8 cellular contexts compared by ENCODE assay signal in genomic region chr17:44919885-44920564, GRCh38. TPM values are rescaled to one million over a fixed set of nuclear protein-coding genes. Genes with fewer than 3 reads are reported as not detected.
DNase-seq lines count a peak whose midpoint lies in the region; ATAC-seq, FAIRE-seq and TF ChIP-seq lines count a peak whose summit lies in the region.

No MANE protein-coding gene starts in this region.

- no peak overlapping the region for H3K4me3 ChIP-seq in CD4-positive, alpha-beta memory T cell (ENCODE audit: low read length in 2 of 2)
- no peak overlapping the region for H3K4me3 ChIP-seq in pancreas

- TF ChIP-seq CTCF in glutamatergic neuron (IDR thresholded peaks at IDR 0.05; ENCODE audit: partially characterized antibody, unreplicated experiment), result peak; percentile 65
- TF ChIP-seq CTCF in pancreas (IDR thresholded peaks at IDR 0.05), result peak; percentile 35 to 81 (median 72)

- FAIRE-seq in pancreas (lab: Jason Lieb, UNC), result no peak

- CTCF ChIA-PET in CD4-positive, alpha-beta memory T cell (lab: Charles Lee; ENCODE audit: partially characterized antibody), result interaction anchor here (0.6 to 6.7 kb wide), 11 partner anchors 9 to 466 kb away, joined by 3 to 76 read pairs (median 4); partner anchors contain the start of gene ACBD4
- CTCF ChIA-PET in activated naive CD4-positive, alpha-beta T cell treated with anti-CD3 and anti-CD28 coated beads, Interleukin-2, amount 10 ng/mL, durations not matched to agents 7 days and 5 days (lab: Charles Lee), result interaction anchor here (0.7 to 4.0 kb wide), 20 partner anchors 9 to 216 kb away, joined by 3 to 56 read pairs (median 4); partner anchors contain the start of genes ACBD4 and PLCD3

- H3K27ac ChIP-seq in CD4-positive, alpha-beta memory T cell (ENCODE audit: low read depth, low read length), result no peak overlapping the region
- no peak overlapping the region for H3K27ac ChIP-seq in pancreas

- POLR2A ChIA-PET in CD4-positive, alpha-beta memory T cell (lab: Charles Lee; ENCODE audit: partially characterized antibody), result interaction anchor here (0.6 to 1.7 kb wide), 3 partner anchors 100 to 190 kb away, joined by 3 to 6 read pairs (median 3); no protein-coding TSS in a partner anchor

- H3K36me3 Mint-ChIP-seq in CD4-positive, alpha-beta memory T cell, result no peaks in the 10 kb centered on the region
- peaks cover 4% of the 10 kb centered on the region for H3K36me3 Mint-ChIP-seq in activated naive CD4-positive, alpha-beta T cell treated with anti-CD3 and anti-CD28 coated beads, Interleukin-2, amount 10 ng/mL, durations not matched to agents 7 days and 5 days
- H3K36me3 Mint-ChIP-seq in glutamatergic neuron (ENCODE audit: unreplicated experiment), result no peaks in the 10 kb centered on the region

- no peaks in the 10 kb centered on the region for H3K9me3 ChIP-seq in CD4-positive, alpha-beta memory T cell (ENCODE audit: control insufficient read depth in 1 of 2, low read length in 2 of 2)
- H3K9me3 ChIP-seq in pancreas, result no peaks in the 10 kb centered on the region

- H3K4me3 Mint-ChIP-seq in CD4-positive, alpha-beta memory T cell, result no peak overlapping the region
- no peak overlapping the region for H3K4me3 Mint-ChIP-seq in activated naive CD4-positive, alpha-beta T cell treated with anti-CD3 and anti-CD28 coated beads, Interleukin-2, amount 10 ng/mL, durations not matched to agents 7 days and 5 days
- H3K4me3 Mint-ChIP-seq in glutamatergic neuron (ENCODE audit: unreplicated experiment), result no peak overlapping the region

- peak in 4 of 5 donors; percentile 45 to 50 (median 48) for DNase-seq in CD4-positive, alpha-beta memory T cell
- peak; percentile 78 for DNase-seq in M059J (ENCODE audit: low read depth)
- peak; percentile 86 for DNase-seq in SK-N-DZ (ENCODE audit: low spot score)
- DNase-seq in activated naive CD4-positive, alpha-beta T cell treated with anti-CD3 and anti-CD28 coated beads, Interleukin-2, amount 10 ng/mL, durations not matched to agents 7 days and 5 days, result peak; percentile 78
- peak; percentile 82 for DNase-seq in glutamatergic neuron
- peak; percentile 72 to 93 (median 80) for DNase-seq in pancreas
- peak; percentile 88 for DNase-seq in ureter (ENCODE audit: low spot score)

- H3K27me3 ChIP-seq in CD4-positive, alpha-beta memory T cell (ENCODE audit: insufficient read depth, low read length), result no peaks in the 10 kb centered on the region
- no peaks in the 10 kb centered on the region for H3K27me3 ChIP-seq in pancreas

- H3K9me3 Mint-ChIP-seq in CD4-positive, alpha-beta memory T cell, result no peaks in the 10 kb centered on the region
- no peaks in the 10 kb centered on the region for H3K9me3 Mint-ChIP-seq in activated naive CD4-positive, alpha-beta T cell treated with anti-CD3 and anti-CD28 coated beads, Interleukin-2, amount 10 ng/mL, durations not matched to agents 7 days and 5 days
- H3K9me3 Mint-ChIP-seq in glutamatergic neuron (ENCODE audit: unreplicated experiment), result peaks cover 3% of the 10 kb centered on the region

- no peaks in the 10 kb centered on the region for H3K4me1 ChIP-seq in CD4-positive, alpha-beta memory T cell (ENCODE audit: insufficient read depth, low read length)
- H3K4me1 ChIP-seq in pancreas, result no peaks in the 10 kb centered on the region

- no peaks in the 10 kb centered on the region for H3K36me3 ChIP-seq in CD4-positive, alpha-beta memory T cell (ENCODE audit: insufficient read depth, low read length)
- no peaks in the 10 kb centered on the region for H3K36me3 ChIP-seq in pancreas

- peaks cover 4 to 6% of the 10 kb centered on the region in 2 donors for H3K27me3 Mint-ChIP-seq in CD4-positive, alpha-beta memory T cell
- peaks cover 74% of the 10 kb centered on the region for H3K27me3 Mint-ChIP-seq in activated naive CD4-positive, alpha-beta T cell treated with anti-CD3 and anti-CD28 coated beads, Interleukin-2, amount 10 ng/mL, durations not matched to agents 7 days and 5 days
- no peaks in the 10 kb centered on the region for H3K27me3 Mint-ChIP-seq in glutamatergic neuron (ENCODE audit: unreplicated experiment)

- intact Hi-C loops in CD4-positive, alpha-beta memory T cell (cut with micrococcal nuclease), result loop anchor here (1.0 to 2.0 kb wide), 3 partner anchors 102 to 279 kb away; no protein-coding TSS in a partner anchor
- intact Hi-C loops in pancreas (cut with DNase I), result loop anchor here (5.0 to 10.0 kb wide), 4 partner anchors 102 to 195 kb away; no protein-coding TSS in a partner anchor

- WGBS in pancreas, 2 donors, result 10% methylated on average over 9 of the region's 9 CpGs

- H3K4me1 Mint-ChIP-seq in CD4-positive, alpha-beta memory T cell, result peaks cover 0 to 3% (median 0%) of the 10 kb centered on the region in 4 donors
- H3K4me1 Mint-ChIP-seq in activated naive CD4-positive, alpha-beta T cell treated with anti-CD3 and anti-CD28 coated beads, Interleukin-2, amount 10 ng/mL, durations not matched to agents 7 days and 5 days, result no peaks in the 10 kb centered on the region
- peaks cover 5% of the 10 kb centered on the region for H3K4me1 Mint-ChIP-seq in glutamatergic neuron (ENCODE audit: low read depth, unreplicated experiment)

- H3K27ac Mint-ChIP-seq in CD4-positive, alpha-beta memory T cell, result no peak overlapping the region
- no peak overlapping the region for H3K27ac Mint-ChIP-seq in activated naive CD4-positive, alpha-beta T cell treated with anti-CD3 and anti-CD28 coated beads, Interleukin-2, amount 10 ng/mL, durations not matched to agents 7 days and 5 days
- no peak overlapping the region for H3K27ac Mint-ChIP-seq in glutamatergic neuron (ENCODE audit: unreplicated experiment)

- peak; percentile 67 for ATAC-seq in GM21360 (IDR thresholded peaks at IDR 0.05; ENCODE audit: unreplicated experiment)
- ATAC-seq in pancreas, result peak; percentile 80 to 93 (median 92)

RNA-seq across cellular contexts. Expression of gene GFAP, which starts 4.7 kb away (rescaled TPM):
- not detected for total RNA-seq in CD4-positive, alpha-beta memory T cell
- polyA plus RNA-seq in CD4-positive, alpha-beta memory T cell, result under 1 TPM in 1 of 2 donors, not detected in 1; 0.16 TPM
- total RNA-seq in M059J (2014; rRNA removed; shearing (Covaris generic)), result not detected in 2 replicates
- polyA plus RNA-seq in SK-N-DZ (2014; cell fraction: cytosol; rRNA removed), result 4.7 and 7.7 TPM in 2 replicates
- 4.7 and 6.5 TPM in 2 replicates for polyA plus RNA-seq in SK-N-DZ (2014; cell fraction: nucleus; rRNA removed)
- total RNA-seq in glutamatergic neuron (ENCODE audit: unreplicated experiment), result not detected
- 1 to 10 TPM in 2 of 6 donors, under 1 TPM in 4; 0.12 to 2.2 (median 0.43) TPM for total RNA-seq in pancreas
- polyA plus RNA-seq in pancreas, result 1 to 10 TPM; 1.1 to 2.2 TPM
- total RNA-seq in ureter, result 0.81 TPM

RNA-seq across cellular contexts. Expression of gene EFTUD2, which starts 20.8 kb away (rescaled TPM):
- 100 to 1,000 TPM in 1 of 2 experiments, 10 to 100 TPM in 1; 98.9 to 101 TPM for total RNA-seq in CD4-positive, alpha-beta memory T cell
- polyA plus RNA-seq in CD4-positive, alpha-beta memory T cell, result 10 to 100 TPM; 82.2 to 82.3 TPM
- 131 and 157 TPM in 2 replicates for total RNA-seq in M059J (2014; rRNA removed; shearing (Covaris generic))
- 136 and 147 TPM in 2 replicates for polyA plus RNA-seq in SK-N-DZ (2014; cell fraction: cytosol; rRNA removed)
- polyA plus RNA-seq in SK-N-DZ (2014; cell fraction: nucleus; rRNA removed), result 120 and 204 TPM in 2 replicates
- total RNA-seq in glutamatergic neuron (ENCODE audit: unreplicated experiment) (102 TPM), pancreas (10 to 100 TPM; 26.3 to 42.7 (median 38.8) TPM), ureter (140 TPM)
- polyA plus RNA-seq in pancreas, result 10 to 100 TPM; 18.8 to 25.8 TPM

RNA-seq across cellular contexts. Expression of gene KIF18B, which starts 27.5 kb away (rescaled TPM):
- not detected for total RNA-seq in CD4-positive, alpha-beta memory T cell
- not detected for polyA plus RNA-seq in CD4-positive, alpha-beta memory T cell
- total RNA-seq in M059J (2014; rRNA removed; shearing (Covaris generic)), result 4.9 and 10.6 TPM in 2 replicates
- 23.5 and 30.3 TPM in 2 replicates for polyA plus RNA-seq in SK-N-DZ (2014; cell fraction: cytosol; rRNA removed)
- polyA plus RNA-seq in SK-N-DZ (2014; cell fraction: nucleus; rRNA removed), result 62.3 and 71.5 TPM in 2 replicates
- total RNA-seq in glutamatergic neuron (ENCODE audit: unreplicated experiment) (7.4 TPM), pancreas (under 1 TPM in 5 of 6 donors, not detected in 1; 0.05 to 0.53 (median 0.22) TPM), ureter (0.39 TPM)
- polyA plus RNA-seq in pancreas, result under 1 TPM; 0.05 to 0.11 TPM

RNA-seq across cellular contexts. Expression of gene C1QL1, which starts 48.1 kb away (rescaled TPM):
- not detected for total RNA-seq in CD4-positive, alpha-beta memory T cell
- polyA plus RNA-seq in CD4-positive, alpha-beta memory T cell, result not detected
- 14.7 and 21.4 TPM in 2 replicates for total RNA-seq in M059J (2014; rRNA removed; shearing (Covaris generic))
- 51.6 and 83.8 TPM in 2 replicates for polyA plus RNA-seq in SK-N-DZ (2014; cell fraction: cytosol; rRNA removed)
- polyA plus RNA-seq in SK-N-DZ (2014; cell fraction: nucleus; rRNA removed), result 59.9 and 62.5 TPM in 2 replicates
- total RNA-seq in glutamatergic neuron (ENCODE audit: unreplicated experiment) (14.6 TPM), pancreas (1 to 10 TPM in 5 of 6 donors, under 1 TPM in 1; 0.92 to 4.3 (median 2.7) TPM), ureter (1.1 TPM)
- 10 to 100 TPM; 17.0 to 29.3 TPM for polyA plus RNA-seq in pancreas
